9 cellular contexts compared by ENCODE assay signal in the genomic region with DNA sequence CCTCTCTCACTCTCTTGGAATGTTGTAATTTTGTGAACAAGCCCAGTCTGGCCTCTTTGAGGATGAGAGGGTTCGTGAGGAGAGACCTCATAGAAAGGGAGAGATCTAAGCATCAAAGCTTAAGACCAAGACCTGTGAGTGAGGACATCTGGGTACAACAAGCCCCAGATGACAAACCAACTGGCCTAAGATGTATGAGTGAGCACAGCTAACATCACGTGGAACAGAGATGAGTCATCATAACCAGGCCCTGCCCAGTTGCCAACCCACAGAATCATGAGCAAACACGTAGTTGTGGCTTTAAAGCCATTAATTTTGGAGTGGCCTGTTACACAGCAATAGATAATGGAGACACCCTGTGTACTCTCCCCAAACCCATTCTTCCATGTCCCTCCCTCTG.
DNase-seq lines count a peak whose midpoint lies in the region; ATAC-seq, FAIRE-seq and TF ChIP-seq lines count a peak whose summit lies in the region.
"Had no signal": no experiment of that assay in that cellular context is flagged by ENCODE, and none has a peak within 500 bp of the region (broad histone marks: within the 10 kb centered on the region; RNA-seq: fewer than 3 reads in every experiment).

No MANE protein-coding gene starts in this region.

- H3K4me3 Mint-ChIP-seq in activated CD4-positive, alpha-beta T cell treated with anti-CD3 and anti-CD28 coated beads, Interleukin-2, amount 10 ng/mL, durations not matched to agents 24 days and 14 days, result no peak overlapping the region
- no peak overlapping the region for H3K4me3 Mint-ChIP-seq in stimulated activated effector memory CD8-positive, alpha-beta T cell treated with anti-CD3 and anti-CD28 coated beads, Interleukin-12 subunit alpha, Interleukin-12 subunit beta, amount 100 ng/mL, for 72 hours
- H3K4me3 Mint-ChIP-seq in glutamatergic neuron (ENCODE audit: unreplicated experiment), result no peak overlapping the region

- H3K4me1 ChIP-seq in small intestine (ENCODE audit: control insufficient read depth in 2 of 2, insufficient read depth in 1 of 2, low read depth in 1 of 2, low read length in 1 of 2), result no peaks in the 10 kb centered on the region

- DNase-seq in activated CD4-positive, alpha-beta T cell treated with anti-CD3 and anti-CD28 coated beads, Interleukin-2, amount 10 ng/mL, durations not matched to agents 24 days and 14 days, result peak; percentile 48
- DNase-seq in activated CD4-positive, alpha-beta T cell treated with anti-CD3 and anti-CD28 coated beads for 4 hours, result no peak
- DNase-seq in RKO (ENCODE audit: low spot score) (peak; percentile 82), dermis blood vessel endothelial cell (no peak), small intestine (no peak), glutamatergic neuron (no peak)
- no peak for DNase-seq in stimulated activated effector memory CD8-positive, alpha-beta T cell treated with anti-CD3 and anti-CD28 coated beads, Interleukin-12 subunit alpha, Interleukin-12 subunit beta, amount 100 ng/mL, for 72 hours (ENCODE audit: low spot score in 2 of 2)
- DNase-seq: C1 segment of cervical spinal cord had no signal

- no peaks in the 10 kb centered on the region for H3K27me3 ChIP-seq in small intestine (ENCODE audit: control insufficient read depth in 2 of 2, insufficient read depth in 2 of 2, low read length in 2 of 2)

- H3K9me3 Mint-ChIP-seq in activated CD4-positive, alpha-beta T cell treated with anti-CD3 and anti-CD28 coated beads, Interleukin-2, amount 10 ng/mL, durations not matched to agents 24 days and 14 days, result no peaks in the 10 kb centered on the region
- peaks cover 15% of the 10 kb centered on the region for H3K9me3 Mint-ChIP-seq in stimulated activated effector memory CD8-positive, alpha-beta T cell treated with anti-CD3 and anti-CD28 coated beads, Interleukin-12 subunit alpha, Interleukin-12 subunit beta, amount 100 ng/mL, for 72 hours
- H3K9me3 Mint-ChIP-seq in glutamatergic neuron (ENCODE audit: unreplicated experiment), result no peaks in the 10 kb centered on the region

- no peaks in the 10 kb centered on the region for H3K9me3 ChIP-seq in small intestine (ENCODE audit: control insufficient read depth, low read depth)

- TF ChIP-seq CTCF in glutamatergic neuron (IDR thresholded peaks at IDR 0.05; ENCODE audit: partially characterized antibody, unreplicated experiment), result no peak

- intact Hi-C loops in activated CD4-positive, alpha-beta T cell treated with anti-CD3 and anti-CD28 coated beads, Interleukin-2, amount 10 ng/mL, durations not matched to agents 24 days and 14 days (cut with micrococcal nuclease), result loop anchor here (1.0 kb wide), 1 partner anchor 44 kb away; no protein-coding TSS in a partner anchor

- FAIRE-seq in small intestine (lab: Jason Lieb, UNC), result no peak

- no peak overlapping the region for H3K4me3 ChIP-seq in small intestine (ENCODE audit: low read depth in 1 of 2, low read length in 2 of 2)

- H3K27ac ChIP-seq in small intestine (ENCODE audit: low read depth in 1 of 2, low read length in 1 of 2), result no peak overlapping the region

- no peak overlapping the region for H3K27ac Mint-ChIP-seq in activated CD4-positive, alpha-beta T cell treated with anti-CD3 and anti-CD28 coated beads, Interleukin-2, amount 10 ng/mL, durations not matched to agents 24 days and 14 days
- no peak overlapping the region for H3K27ac Mint-ChIP-seq in stimulated activated effector memory CD8-positive, alpha-beta T cell treated with anti-CD3 and anti-CD28 coated beads, Interleukin-12 subunit alpha, Interleukin-12 subunit beta, amount 100 ng/mL, for 72 hours
- H3K27ac Mint-ChIP-seq in glutamatergic neuron (ENCODE audit: unreplicated experiment), result no peak overlapping the region

- no peaks in the 10 kb centered on the region for H3K36me3 ChIP-seq in small intestine (ENCODE audit: control insufficient read depth in 2 of 2, insufficient read depth in 2 of 2, low read length in 2 of 2)

- peak; percentile 82 for ATAC-seq in HG03095 (IDR thresholded peaks at IDR 0.05; ENCODE audit: unreplicated experiment)
- ATAC-seq in stimulated activated effector memory CD8-positive, alpha-beta T cell treated with anti-CD3 and anti-CD28 coated beads, Interleukin-12 subunit alpha, Interleukin-12 subunit beta, amount 100 ng/mL, for 72 hours, result peak; percentile 72

- 35 to 48% (median 38%) methylated on average over 3 of the region's 3 CpGs for WGBS in small intestine, 3 donors

- no peaks in the 10 kb centered on the region for H3K27me3 Mint-ChIP-seq in activated CD4-positive, alpha-beta T cell treated with anti-CD3 and anti-CD28 coated beads, Interleukin-2, amount 10 ng/mL, durations not matched to agents 24 days and 14 days
- H3K27me3 Mint-ChIP-seq in glutamatergic neuron (ENCODE audit: unreplicated experiment), result no peaks in the 10 kb centered on the region

- H3K4me1 Mint-ChIP-seq in activated CD4-positive, alpha-beta T cell treated with anti-CD3 and anti-CD28 coated beads, Interleukin-2, amount 10 ng/mL, durations not matched to agents 24 days and 14 days, result no peaks in the 10 kb centered on the region
- H3K4me1 Mint-ChIP-seq in stimulated activated effector memory CD8-positive, alpha-beta T cell treated with anti-CD3 and anti-CD28 coated beads, Interleukin-12 subunit alpha, Interleukin-12 subunit beta, amount 100 ng/mL, for 72 hours, result no peaks in the 10 kb centered on the region
- H3K4me1 Mint-ChIP-seq in glutamatergic neuron (ENCODE audit: low read depth, unreplicated experiment), result no peaks in the 10 kb centered on the region

- H3K36me3 Mint-ChIP-seq in activated CD4-positive, alpha-beta T cell treated with anti-CD3 and anti-CD28 coated beads, Interleukin-2, amount 10 ng/mL, durations not matched to agents 24 days and 14 days (ENCODE audit: low read depth), result no peaks in the 10 kb centered on the region
- H3K36me3 Mint-ChIP-seq in stimulated activated effector memory CD8-positive, alpha-beta T cell treated with anti-CD3 and anti-CD28 coated beads, Interleukin-12 subunit alpha, Interleukin-12 subunit beta, amount 100 ng/mL, for 72 hours, result no peaks in the 10 kb centered on the region
- peaks cover 9% of the 10 kb centered on the region for H3K36me3 Mint-ChIP-seq in glutamatergic neuron (ENCODE audit: unreplicated experiment)

Comparison
In these comparisons a context has a peak if more than half of its experiments do, and no peak if none do; other contexts are left out.
1. DNase-seq: peak in activated CD4-positive, alpha-beta T cell treated with anti-CD3 and anti-CD28 coated beads, Interleukin-2, amount 10 ng/mL, durations not matched to agents 24 days and 14 days (single experiment) and RKO (single experiment); none in activated CD4-positive, alpha-beta T cell treated with anti-CD3 and anti-CD28 coated beads for 4 hours (0 of 2), stimulated activated effector memory CD8-positive, alpha-beta T cell treated with anti-CD3 and anti-CD28 coated beads, Interleukin-12 subunit alpha, Interleukin-12 subunit beta, amount 100 ng/mL, for 72 hours (0 of 2), dermis blood vessel endothelial cell (single experiment), small intestine (single experiment) and glutamatergic neuron (single experiment).